ENCODE assay signal across 10 cellular contexts in genomic region chr1:58809327-58810040, GRCh38. TPM values are rescaled to one million over a fixed set of nuclear protein-coding genes. Genes with fewer than 3 reads are reported as not detected.
DNase-seq lines count a peak whose midpoint lies in the region; ATAC-seq and TF ChIP-seq lines count a peak whose summit lies in the region.
"Had no signal": no experiment of that assay in that cellular context is flagged by ENCODE, and none has a peak within 500 bp of the region (broad histone marks: within the 10 kb centered on the region; RNA-seq: fewer than 3 reads in every experiment).

No MANE protein-coding gene starts in this region.

- H3K27ac Mint-ChIP-seq in HFFc6: peak overlapping the region; percentile 0; the same call in 1 of the 2 replicates

- H3K27me3 Mint-ChIP-seq in HFFc6 (ENCODE audit: insufficient read depth): peaks cover 2% of the 10 kb centered on the region; the same call in 1 of the 2 replicates

- no peak for TF ChIP-seq CTCF in HFFc6 (IDR thresholded peaks at IDR 0.05)
- TF ChIP-seq CTCF in ascending aorta (IDR thresholded peaks at IDR 0.05): no peak
- no peak for TF ChIP-seq CTCF in thoracic aorta (IDR thresholded peaks at IDR 0.05)

- H3K4me3 ChIP-seq in ascending aorta (no peak overlapping the region), thoracic aorta (no peak overlapping the region)

- H3K4me1 Mint-ChIP-seq in HFFc6 (ENCODE audit: low read depth): peaks cover 36% of the 10 kb centered on the region

- H3K27ac ChIP-seq in ascending aorta: peak overlapping the region; percentile 26 to 44
- H3K27ac ChIP-seq in thoracic aorta: peak overlapping the region; percentile 26 to 39

- H3K36me3 ChIP-seq in ascending aorta: no peaks in the 10 kb centered on the region
- H3K36me3 ChIP-seq in thoracic aorta: no peaks in the 10 kb centered on the region

- H3K9me3 ChIP-seq in ascending aorta (no peaks in the 10 kb centered on the region), thoracic aorta (no peaks in the 10 kb centered on the region)

- no peak overlapping the region for H3K4me3 Mint-ChIP-seq in HFFc6

- no peak for DNase-seq in HFFc6
- no peak for DNase-seq in ascending aorta (ENCODE audit: low spot score in 2 of 2)
- peak; percentile 90 for DNase-seq in iris pigment epithelial cell (ENCODE audit: low read depth)
- DNase-seq in thoracic aorta (ENCODE audit: low spot score): no peak
- DNase-seq in ecto neural progenitor cell (ENCODE audit: low spot score): no peak
- no peak for DNase-seq in DMS53 (lab: John Stamatoyannopoulos, UW)
- DNase-seq: kidney; NCI-H1105; NK-92 treated with Interleukin-12 subunit alpha and Interleukin-12 subunit beta, amount 100 ng/mL, for 24 hours had no signal

- intact Hi-C loops in ascending aorta (cut with DNase I): no loop called here

- H3K27me3 ChIP-seq in ascending aorta: no peaks in the 10 kb centered on the region
- H3K27me3 ChIP-seq in thoracic aorta (replicated peaks; ENCODE audit: insufficient read depth): no peaks in the 10 kb centered on the region

- H3K4me1 ChIP-seq in ascending aorta: no peaks in the 10 kb centered on the region
- H3K4me1 ChIP-seq in thoracic aorta (ENCODE audit: control insufficient read depth in 1 of 2, low read depth in 2 of 2): peaks cover 0 to 12% of the 10 kb centered on the region in 2 donors

- H3K9me3 Mint-ChIP-seq in HFFc6: no peaks in the 10 kb centered on the region

- ATAC-seq in thoracic aorta (ENCODE audit: insufficient number of reproducible peaks, low FRiP score, low read depth) (no peak), HG03457 (IDR thresholded peaks at IDR 0.05; ENCODE audit: unreplicated experiment) (no peak)

- no peaks in the 10 kb centered on the region for H3K36me3 Mint-ChIP-seq in HFFc6 (ENCODE audit: low read depth)

RNA-seq across cellular contexts. Expression of gene JUN, which starts 25.6 kb away (rescaled TPM):
- 10 to 100 TPM; 80.5 to 91.1 (median 82.2) TPM for total RNA-seq in HFFc6 (2021; fragmentation: NEBNext Ultra II Directional; extraction: Animal tissue kit (Norgen Biotek cat#: 25700))
- total RNA-seq in ascending aorta: 1,004 TPM
- total RNA-seq in thoracic aorta: 100 to 1,000 TPM; 132 to 396 TPM
